In the genomic region with DNA sequence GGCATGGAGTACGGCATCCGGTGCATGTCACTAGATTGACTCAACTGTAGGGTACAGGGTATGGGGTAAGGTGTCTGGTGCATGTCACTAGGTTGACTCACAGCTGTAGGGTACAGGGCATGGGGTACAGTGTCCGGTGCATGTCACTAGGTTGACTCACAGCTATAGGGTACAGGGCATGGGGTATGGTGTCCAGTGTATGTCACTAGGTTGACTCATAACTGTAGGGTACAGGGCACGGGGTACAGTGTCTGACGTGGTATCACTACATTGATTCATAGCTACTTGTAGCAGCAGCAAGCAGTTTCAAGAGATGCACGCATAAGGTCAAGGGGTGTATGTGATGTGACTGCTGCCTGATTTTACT, we compare ENCODE assay signal across 8 cellular contexts.
A peak's percentile ranks its signal among the peaks of the same experiment; 100 is the strongest.
DNase-seq lines count a peak whose midpoint lies in the region; ATAC-seq and TF ChIP-seq lines count a peak whose summit lies in the region.
"Not testable (repeated sequence)": the region's sequence is repeated elsewhere in the genome, so short reads cannot be mapped to it uniquely, and the experiment has no call there.

No MANE protein-coding gene starts in this region.

- H4K91ac ChIP-seq in mesenchymal stem cell (ENCODE audit: low read length), result not testable (repeated sequence)

- H3K23ac ChIP-seq in mesenchymal stem cell (ENCODE audit: low read length in 2 of 2), result not testable (repeated sequence)

- BruUV-seq in MCF 10A (replicated peaks; lab: Mats Ljungman, UMichigan), result not testable (repeated sequence)

- POLR2A ChIA-PET in activated CD8-positive, alpha-beta T cell treated with anti-CD3 and anti-CD28 coated beads for 36 hours (lab: Charles Lee); MCF 10A (lab: Yijun Ruan, JAX): not testable (repeated sequence)

- not testable (repeated sequence) for H2BK15ac ChIP-seq in mesenchymal stem cell (ENCODE audit: low read depth, poor library complexity, severe bottlenecking)

- peak overlapping the region in 1 of 2 experiments; percentile 18 for H3K18ac ChIP-seq in mesenchymal stem cell (ENCODE audit: low read depth in 1 of 2, low read length in 2 of 2)

- not testable (repeated sequence) for H3K79me1 ChIP-seq in mesenchymal stem cell (replicated peaks; ENCODE audit: low read length, poor library complexity, severe bottlenecking)

- not testable (repeated sequence) for H3K36me3 Mint-ChIP-seq in activated CD8-positive, alpha-beta T cell treated with anti-CD3 and anti-CD28 coated beads for 36 hours (ENCODE audit: low read depth); MCF 10A (ENCODE audit: insufficient read depth, unreplicated experiment)

- H3K4ac ChIP-seq in mesenchymal stem cell (ENCODE audit: low read depth in 1 of 2, low read length in 2 of 2), result not testable (repeated sequence)

- H2BK5ac ChIP-seq in mesenchymal stem cell (ENCODE audit: low read depth, low read length, poor library complexity, severe bottlenecking), result not testable (repeated sequence)

- H3K4me1 Mint-ChIP-seq in activated CD8-positive, alpha-beta T cell treated with anti-CD3 and anti-CD28 coated beads for 36 hours (ENCODE audit: low read depth); stimulated activated naive CD8-positive, alpha-beta T cell treated with anti-CD3 and anti-CD28 coated beads, Interleukin-15, amount 100 ng/mL, for 72 hours: not testable (repeated sequence)
- H3K4me1 Mint-ChIP-seq in MCF 10A (ENCODE audit: insufficient read depth, unreplicated experiment), result peaks cover 12% of the 10 kb centered on the region

- not testable (repeated sequence) for H2AK5ac ChIP-seq in mesenchymal stem cell (ENCODE audit: low read length, severe bottlenecking)

- H3K9me3 ChIP-seq in mesenchymal stem cell (ENCODE audit: control insufficient read depth, low read length), result not testable (repeated sequence)

- not testable (repeated sequence) for TF ChIP-seq CTCF in activated CD8-positive, alpha-beta T cell treated with anti-CD3 and anti-CD28 coated beads for 36 hours (IDR thresholded peaks at IDR 0.05); MCF 10A (IDR thresholded peaks at IDR 0.05; ENCODE audit: unreplicated experiment)

- not testable (repeated sequence) for H3K27ac ChIP-seq in mesenchymal stem cell (ENCODE audit: low read length, poor library complexity, severe bottlenecking)

- H3K9me3 Mint-ChIP-seq in activated CD8-positive, alpha-beta T cell treated with anti-CD3 and anti-CD28 coated beads for 36 hours; stimulated activated naive CD8-positive, alpha-beta T cell treated with anti-CD3 and anti-CD28 coated beads, Interleukin-15, amount 100 ng/mL, for 72 hours: not testable (repeated sequence)
- H3K9me3 Mint-ChIP-seq in MCF 10A (ENCODE audit: unreplicated experiment), result peaks cover 12% of the 10 kb centered on the region

- not testable (repeated sequence) for H3K27ac Mint-ChIP-seq in activated CD8-positive, alpha-beta T cell treated with anti-CD3 and anti-CD28 coated beads for 36 hours; MCF 10A (ENCODE audit: low read depth, unreplicated experiment); stimulated activated naive CD8-positive, alpha-beta T cell treated with anti-CD3 and anti-CD28 coated beads, Interleukin-15, amount 100 ng/mL, for 72 hours

- not testable (repeated sequence) for H3K27me3 Mint-ChIP-seq in activated CD8-positive, alpha-beta T cell treated with anti-CD3 and anti-CD28 coated beads for 36 hours; MCF 10A (ENCODE audit: insufficient read depth, unreplicated experiment); stimulated activated naive CD8-positive, alpha-beta T cell treated with anti-CD3 and anti-CD28 coated beads, Interleukin-15, amount 100 ng/mL, for 72 hours

- H3K36me3 ChIP-seq in mesenchymal stem cell (ENCODE audit: control insufficient read depth in 1 of 2, insufficient read depth in 2 of 2, low read depth in 1 of 2, low read length in 2 of 2), result not testable (repeated sequence)

- H3K14ac ChIP-seq in mesenchymal stem cell (ENCODE audit: low read length in 2 of 2), result not testable (repeated sequence)

- H2BK12ac ChIP-seq in mesenchymal stem cell (ENCODE audit: low read length in 2 of 2), result not testable (repeated sequence)

- not testable (repeated sequence) for H3K4me3 Mint-ChIP-seq in activated CD8-positive, alpha-beta T cell treated with anti-CD3 and anti-CD28 coated beads for 36 hours; MCF 10A (ENCODE audit: unreplicated experiment); stimulated activated naive CD8-positive, alpha-beta T cell treated with anti-CD3 and anti-CD28 coated beads, Interleukin-15, amount 100 ng/mL, for 72 hours

- not testable (repeated sequence) for H3K27me3 ChIP-seq in mesenchymal stem cell (ENCODE audit: control insufficient read depth in 1 of 2, insufficient read depth in 1 of 2, low read length in 2 of 2)

- H2AFZ ChIP-seq in mesenchymal stem cell (ENCODE audit: low read depth, low read length), result not testable (repeated sequence)

- ATAC-seq in GM19351 (IDR thresholded peaks at IDR 0.05; ENCODE audit: unreplicated experiment) (peak; percentile 59), HG03520 (IDR thresholded peaks at IDR 0.05; ENCODE audit: unreplicated experiment) (peak; percentile 65)
- peak; percentile 75 for ATAC-seq in activated CD8-positive, alpha-beta T cell treated with anti-CD3 and anti-CD28 coated beads for 36 hours
- peak; percentile 31 for ATAC-seq in stimulated activated naive CD8-positive, alpha-beta T cell treated with anti-CD3 and anti-CD28 coated beads, Interleukin-15, amount 100 ng/mL, for 72 hours

- not testable (repeated sequence) for H2BK120ac ChIP-seq in mesenchymal stem cell (ENCODE audit: low read depth, low read length)

- not testable (repeated sequence) for H3K4me2 ChIP-seq in mesenchymal stem cell (ENCODE audit: low read length, poor library complexity, severe bottlenecking)

- H3K9ac ChIP-seq in mesenchymal stem cell (ENCODE audit: low read length), result not testable (repeated sequence)

- peak; percentile 33 for DNase-seq in ELR (ENCODE audit: low read depth)
- peak; percentile 20 for DNase-seq in RPMI7951 (ENCODE audit: low read depth)
- peak; percentile 61 for DNase-seq in activated CD8-positive, alpha-beta T cell treated with anti-CD3 and anti-CD28 coated beads for 36 hours
- peak; percentile 31 for DNase-seq in MCF 10A (ENCODE audit: unreplicated experiment)
- peak; percentile 20 for DNase-seq in mesenchymal stem cell
- DNase-seq in stimulated activated naive CD8-positive, alpha-beta T cell treated with anti-CD3 and anti-CD28 coated beads, Interleukin-15, amount 100 ng/mL, for 72 hours, result not testable (repeated sequence)

- WGBS in mesenchymal stem cell, result 82% methylated on average over 6 of the region's 6 CpGs

- CTCF ChIA-PET in activated CD8-positive, alpha-beta T cell treated with anti-CD3 and anti-CD28 coated beads for 36 hours (lab: Charles Lee); MCF 10A (lab: Yijun Ruan, JAX): not testable (repeated sequence)

- H3K4me1 ChIP-seq in mesenchymal stem cell (ENCODE audit: control insufficient read depth, insufficient read depth, low read depth, low read length), result not testable (repeated sequence)

- H4K8ac ChIP-seq in mesenchymal stem cell (ENCODE audit: low read length), result not testable (repeated sequence)

- intact Hi-C loops in activated CD8-positive, alpha-beta T cell treated with anti-CD3 and anti-CD28 coated beads for 36 hours (cut with micrococcal nuclease); MCF 10A (cut with micrococcal nuclease): not testable (repeated sequence)

- H3K4me3 ChIP-seq in mesenchymal stem cell (ENCODE audit: insufficient read depth in 1 of 2, low read depth in 1 of 2, low read length in 2 of 2), result not testable (repeated sequence)
